Comparison of ENCODE assay signal across 13 cellular contexts in the genomic region with DNA sequence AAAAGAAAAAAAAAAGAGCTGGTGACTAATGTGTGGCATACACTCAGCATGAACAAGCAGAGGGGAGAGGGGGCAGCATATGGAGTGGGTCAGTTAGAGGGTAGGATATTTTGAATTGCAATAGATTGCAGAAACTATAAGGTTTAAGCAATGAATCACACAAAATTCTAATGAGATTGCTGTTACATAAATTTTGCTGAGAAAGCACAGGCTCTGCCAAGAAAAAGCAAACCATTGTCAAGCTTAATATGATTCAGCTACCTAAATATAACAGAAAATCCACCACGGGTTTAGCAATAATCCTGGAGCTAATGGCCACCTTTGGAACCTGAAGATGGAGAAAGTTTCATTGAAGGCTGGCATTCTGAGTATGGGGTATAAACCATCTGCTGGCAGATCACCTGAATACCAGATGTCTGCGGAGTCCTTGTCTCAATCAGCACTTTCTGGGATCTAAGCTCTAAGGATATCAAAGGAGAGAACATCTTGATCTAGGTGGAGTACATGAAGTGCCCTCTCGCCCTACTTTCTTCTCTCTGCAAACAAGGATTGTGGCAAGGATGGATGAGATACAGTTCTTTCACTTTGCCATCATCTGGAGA. TPM values are rescaled to one million over a fixed set of nuclear protein-coding genes. Genes with fewer than 3 reads are reported as not detected.
DNase-seq lines count a peak whose midpoint lies in the region; FAIRE-seq and TF ChIP-seq lines count a peak whose summit lies in the region.
"Had no signal": no experiment of that assay in that cellular context is flagged by ENCODE, and none has a peak within 500 bp of the region (broad histone marks: within the 10 kb centered on the region; RNA-seq: fewer than 3 reads in every experiment).

No MANE protein-coding gene starts in this region.

- H3K27ac ChIP-seq in esophagus (ENCODE audit: low read depth in 2 of 2, low read length in 1 of 2): peak overlapping the region; percentile 18 to 47

- peak; percentile 84 for FAIRE-seq in RCC 7860 (lab: Jason Lieb, UNC)

- no peaks in the 10 kb centered on the region for H3K27me3 ChIP-seq in esophagus (ENCODE audit: control insufficient read depth in 1 of 2, insufficient read depth in 2 of 2, low read length in 2 of 2)
- H3K27me3 ChIP-seq: heart right ventricle, right atrium auricular region, tibial nerve had no signal

- WGBS in esophagus, 2 donors: 52 to 60% methylated on average over 3 of the region's 3 CpGs

- H3K36me3 ChIP-seq in esophagus (ENCODE audit: control insufficient read depth in 2 of 2, insufficient read depth in 2 of 2, low read length in 1 of 2): peaks cover 3 to 7% of the 10 kb centered on the region in 2 donors

- DNase-seq in EH (ENCODE audit: low read depth): peak; percentile 96
- DNase-seq in RCC 7860 (ENCODE audit: low spot score): peak; percentile 77
- peak; percentile 94 for DNase-seq in retinal pigment epithelial cell (ENCODE audit: low read depth)
- no peak for DNase-seq in iPS-NIHi11 (ENCODE audit: low spot score)
- DNase-seq in activated CD4-positive, alpha-beta T cell treated with anti-CD3 and anti-CD28 coated beads, Interleukin-2, amount 50 U/mL, for 4 hours: no peak
- DNase-seq in stimulated activated CD8-positive, alpha-beta memory T cell treated with anti-CD3 and anti-CD28 coated beads, Interleukin-4, amount 100 ng/mL, for 48 hours: no peak
- no peak for DNase-seq in activated CD4-positive, alpha-beta T cell treated with anti-CD3 and anti-CD28 coated beads, Interleukin-2, amount 50 U/mL, for 48 hours
- DNase-seq: activated T-cell treated with anti-CD3 and anti-CD28 coated beads, Interleukin-2, amount 50 U/mL, for 4 hours; GF-D8; heart right ventricle had no signal

- no peaks in the 10 kb centered on the region for H3K9me3 ChIP-seq in esophagus (ENCODE audit: control insufficient read depth in 2 of 2, insufficient read depth in 1 of 2, low read depth in 1 of 2, low read length in 1 of 2)
- H3K9me3 ChIP-seq: heart right ventricle, right atrium auricular region, tibial nerve had no signal

- H3K4me3 ChIP-seq in esophagus (ENCODE audit: low read depth in 1 of 2, low read length in 2 of 2) (no peak overlapping the region), retinal pigment epithelial cell (ENCODE audit: low read length) (no peak overlapping the region)
- H3K4me3 ChIP-seq: heart right ventricle, right atrium auricular region, tibial nerve had no signal

- no peak for TF ChIP-seq CTCF in retinal pigment epithelial cell (conservative IDR thresholded peaks at IDR 0.05; ENCODE audit: low read depth, low read length)

- peaks cover 0 to 7% of the 10 kb centered on the region in 2 donors for H3K4me1 ChIP-seq in esophagus (ENCODE audit: control insufficient read depth in 2 of 2, insufficient read depth in 2 of 2, low read length in 1 of 2)

RNA-seq across cellular contexts. Expression of gene ANGPTL7, which starts 30.3 kb away (rescaled TPM):
- under 1 TPM; 0.10 to 0.28 TPM for polyA plus RNA-seq in esophagus

RNA-seq across cellular contexts. Expression of gene EXOSC10, which starts 59.2 kb away (rescaled TPM):
- 10 to 100 TPM; 30.7 to 35.1 TPM for polyA plus RNA-seq in esophagus

Comparison
In these comparisons a context has a peak if more than half of its experiments do, and no peak if none do; other contexts are left out.
1. DNase-seq: peak in EH (single experiment), RCC 7860 (single experiment) and retinal pigment epithelial cell (single experiment); none in iPS-NIHi11 (single experiment), activated CD4-positive, alpha-beta T cell treated with anti-CD3 and anti-CD28 coated beads, Interleukin-2, amount 50 U/mL, for 4 hours (0 of 2), stimulated activated CD8-positive, alpha-beta memory T cell treated with anti-CD3 and anti-CD28 coated beads, Interleukin-4, amount 100 ng/mL, for 48 hours (single experiment) and activated CD4-positive, alpha-beta T cell treated with anti-CD3 and anti-CD28 coated beads, Interleukin-2, amount 50 U/mL, for 48 hours (0 of 2).